In the genomic region with DNA sequence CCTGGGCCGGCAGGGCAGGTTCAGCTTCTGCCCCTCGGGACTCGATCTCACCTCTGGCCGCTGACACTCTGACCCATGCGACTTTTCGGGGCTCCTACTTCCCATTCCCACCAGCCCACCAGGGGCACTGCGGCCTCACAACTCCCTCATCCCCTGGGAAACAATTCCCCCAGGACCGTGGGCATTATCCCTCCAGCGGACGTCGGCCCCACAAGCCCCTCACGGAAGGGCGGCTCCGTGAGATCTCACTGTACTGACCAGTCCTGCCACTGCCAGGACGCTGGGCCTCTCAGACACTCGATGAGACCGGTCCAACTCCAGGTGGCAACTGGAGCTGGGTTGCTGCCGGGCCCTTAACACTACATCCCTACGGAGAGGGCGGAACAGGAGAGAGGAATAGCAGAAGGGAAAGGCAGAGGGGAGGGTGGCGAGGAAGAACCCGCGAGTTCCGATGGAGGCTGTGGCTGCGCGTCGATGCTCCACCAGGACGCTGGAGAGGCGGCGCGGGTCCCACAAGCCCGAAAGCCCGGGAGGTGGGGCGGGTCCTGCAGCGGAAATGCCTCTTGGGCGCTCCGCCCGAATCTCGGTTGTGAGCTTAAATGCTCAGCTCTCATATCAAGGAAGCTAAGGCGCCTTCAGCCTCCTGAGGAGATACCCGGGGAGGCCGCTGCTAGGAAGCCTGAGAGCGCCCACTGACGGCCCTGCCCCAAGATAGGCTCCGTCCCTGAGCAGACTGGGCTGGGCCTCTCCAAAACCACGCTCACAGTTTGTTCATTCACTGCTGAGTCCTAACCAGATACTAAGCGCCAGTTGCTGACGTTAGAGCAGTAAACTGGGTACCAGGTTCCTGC, we compare ENCODE assay signal across 7 cellular contexts. TPM values are rescaled to one million over a fixed set of nuclear protein-coding genes. Genes with fewer than 3 reads are reported as not detected.
A peak's percentile ranks its signal among the peaks of the same experiment; 100 is the strongest.
DNase-seq lines count a peak whose midpoint lies in the region; ATAC-seq and TF ChIP-seq lines count a peak whose summit lies in the region.

No MANE protein-coding gene starts in this region.

- in situ Hi-C loops in Panc1 (cut with HindIII; ENCODE audit: low pct_unique_long_range_greater_than_20kb, low sequenced_read_pairs) (no loop called here), brain microvascular endothelial cell (cut with HindIII; ENCODE audit: low pct_ligation_motif_present, low sequenced_read_pairs) (no loop called here)

- TF ChIP-seq CTCF in Panc1 (IDR thresholded peaks at IDR 0.05) (no peak), brain microvascular endothelial cell (IDR thresholded peaks at IDR 0.05; ENCODE audit: low read depth, low read length, missing control alignments) (no peak), mucosa of descending colon (IDR thresholded peaks at IDR 0.05) (no peak), tibial nerve (IDR thresholded peaks at IDR 0.05) (no peak)

- ATAC-seq in Panc1 (0 out of 2 replicates have a peak, but pooled peaks have one; percentile 39), mucosa of descending colon (peak; percentile 66), HG03045 (IDR thresholded peaks at IDR 0.05; ENCODE audit: unreplicated experiment) (no peak), GM18861 (IDR thresholded peaks at IDR 0.05; ENCODE audit: unreplicated experiment) (no peak)

- POLR2A ChIA-PET in Panc1 (lab: Charles Lee) = no interaction called here

- TF ChIP-seq POLR2A in tibial nerve (IDR thresholded peaks at IDR 0.05) = no peak

- no peak for DNase-seq in Panc1 (ENCODE audit: low read depth, low spot score)
- peak; percentile 51 for DNase-seq in brain microvascular endothelial cell
- DNase-seq in mucosa of descending colon = peak; percentile 31 to 64 (median 55)
- no peak for DNase-seq in tibial nerve (ENCODE audit: low spot score in 2 of 2)
- no peak for DNase-seq in NCI-H2107 treated with DMSO at 0.1 percent for 48 hours (lab: John Stamatoyannopoulos, UW; ENCODE audit: unreplicated experiment)

- 36 to 45% methylated on average over 47 to 48 of the region's 48 CpGs for WGBS in tibial nerve, 2 donors

- H3K36me3 ChIP-seq in Panc1 (ENCODE audit: control insufficient read depth, insufficient read depth, low read length) (no peaks in the 10 kb centered on the region), brain microvascular endothelial cell (replicated peaks) (no peaks in the 10 kb centered on the region), mucosa of descending colon (ENCODE audit: low read depth) (no peaks in the 10 kb centered on the region), tibial nerve (peaks cover 0 to 41% (median 0%) of the 10 kb centered on the region in 3 donors)

- H3K4me3 ChIP-seq in Panc1 (ENCODE audit: low read depth in 2 of 2, low read length in 2 of 2) (no peak overlapping the region), brain microvascular endothelial cell (ENCODE audit: low read depth, low read length) (peak overlapping the region; percentile 43), mucosa of descending colon (no peak overlapping the region), tibial nerve (peak overlapping the region in 3 of 4 donors; percentile 9 to 39 (median 32))

- BruUV-seq in Panc1 (replicated peaks; lab: Mats Ljungman, UMichigan) = no TSS peak

- CTCF ChIA-PET in Panc1 (lab: Charles Lee) = no interaction called here

- no peaks in the 10 kb centered on the region for H3K4me1 ChIP-seq in Panc1 (ENCODE audit: control insufficient read depth, insufficient read depth, low read length)
- H3K4me1 ChIP-seq in mucosa of descending colon (ENCODE audit: low read depth) = no peaks in the 10 kb centered on the region
- peaks cover 0 to 4% (median 0%) of the 10 kb centered on the region in 4 donors for H3K4me1 ChIP-seq in tibial nerve

- TF ChIP-seq EP300 in tibial nerve (IDR thresholded peaks at IDR 0.05) = no peak

- H3K9me3 ChIP-seq in Panc1 (ENCODE audit: control insufficient read depth, insufficient read depth, low read depth, low read length) (no peaks in the 10 kb centered on the region), mucosa of descending colon (no peaks in the 10 kb centered on the region), tibial nerve (no peaks in the 10 kb centered on the region)

- intact Hi-C loops in Panc1 (cut with micrococcal nuclease; ENCODE audit: unreplicated experiment) = no loop called here
- intact Hi-C loops in mucosa of descending colon (cut with DNase I, micrococcal nuclease) = no loop called here

- H3K27ac ChIP-seq in Panc1 (ENCODE audit: low read length) (no peak overlapping the region), brain microvascular endothelial cell (no peak overlapping the region), tibial nerve (peak overlapping the region in 1 of 4 donors; percentile 23)

- no peaks in the 10 kb centered on the region for H3K27me3 ChIP-seq in Panc1 (ENCODE audit: control insufficient read depth, insufficient read depth, low read length)
- no peaks in the 10 kb centered on the region for H3K27me3 ChIP-seq in brain microvascular endothelial cell (replicated peaks)
- no peaks in the 10 kb centered on the region for H3K27me3 ChIP-seq in tibial nerve

RNA-seq across cellular contexts. Expression of gene VCP, which starts 36.3 kb away (rescaled TPM):
- total RNA-seq in Panc1 (2021; ENCODE audit: unreplicated experiment) = 472 TPM
- 419 TPM for polyA plus RNA-seq in Panc1 (2012; ENCODE audit: insufficient read length)
- total RNA-seq in mucosa of descending colon = 100 to 1,000 TPM; 150 to 193 (median 174) TPM
- total RNA-seq in tibial nerve = 100 to 1,000 TPM; 134 to 190 (median 149) TPM

RNA-seq across cellular contexts. Expression of gene FANCG, which starts 43.7 kb away (rescaled TPM):
- total RNA-seq in Panc1 (2021; ENCODE audit: unreplicated experiment) = 73.8 TPM
- 36.9 TPM for polyA plus RNA-seq in Panc1 (2012; ENCODE audit: insufficient read length)
- 10 to 100 TPM; 19.0 to 22.7 (median 20.7) TPM for total RNA-seq in mucosa of descending colon
- 10 to 100 TPM; 14.4 to 30.8 (median 20.8) TPM for total RNA-seq in tibial nerve

RNA-seq across cellular contexts. Expression of gene DNAJB5, which starts 46.5 kb away (rescaled TPM):
- total RNA-seq in Panc1 (2021; ENCODE audit: unreplicated experiment) (9.7 TPM), mucosa of descending colon (10 to 100 TPM in 1 of 3 donors, 1 to 10 TPM in 2; 1.2 to 32.9 (median 5.8) TPM), tibial nerve (10 to 100 TPM in 1 of 4 donors, 1 to 10 TPM in 3; 4.5 to 11.2 (median 9.0) TPM)
- polyA plus RNA-seq in Panc1 (2012; ENCODE audit: insufficient read length) = 13.9 TPM

Comparison
In these comparisons a context has a peak if more than half of its experiments do, and no peak if none do; other contexts are left out.
1. ATAC-seq: peak in Panc1 (single experiment) and mucosa of descending colon (single experiment); none in HG03045 (single experiment) and GM18861 (single experiment).
2. DNase-seq: peak in brain microvascular endothelial cell (single experiment) and mucosa of descending colon (3 of 3); none in Panc1 (single experiment), tibial nerve (0 of 2) and NCI-H2107 treated with DMSO at 0.1 percent for 48 hours (single experiment).
3. H3K4me3 ChIP-seq: peak in brain microvascular endothelial cell (single experiment) and tibial nerve (3 of 4); none in Panc1 (0 of 2) and mucosa of descending colon (single experiment).